ENCODE assay signal across 2 cellular contexts in the genomic region with DNA sequence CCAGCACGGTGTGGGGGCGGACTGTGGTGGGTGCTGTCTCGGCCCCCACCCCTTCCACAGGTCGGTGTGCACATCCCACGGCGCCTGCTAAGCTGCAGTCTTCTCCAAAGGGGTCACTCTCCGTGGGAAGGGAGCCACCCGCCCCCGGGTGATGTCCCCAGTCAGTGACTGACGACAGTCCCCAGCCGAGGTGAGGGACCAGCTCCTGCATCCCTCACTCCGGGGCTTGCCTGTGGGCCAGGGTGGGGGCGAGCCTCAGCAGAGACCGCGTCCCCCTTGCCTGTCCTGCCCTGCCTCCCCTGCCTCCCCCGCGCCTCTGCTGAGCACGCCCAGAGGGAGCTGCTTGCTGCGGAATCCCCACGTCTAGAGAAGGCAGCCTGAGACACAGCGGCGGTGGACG.
A peak's percentile ranks its signal among the peaks of the same experiment; 100 is the strongest.
TF ChIP-seq lines count a peak whose summit lies in the region.

No MANE protein-coding gene starts in this region.

TF ChIP-seq in GM23338, 12 proteins besides CTCF, POLR2A, EP300 and RAD21 (continued from another document):
- TF ChIP-seq, protein P1, sequence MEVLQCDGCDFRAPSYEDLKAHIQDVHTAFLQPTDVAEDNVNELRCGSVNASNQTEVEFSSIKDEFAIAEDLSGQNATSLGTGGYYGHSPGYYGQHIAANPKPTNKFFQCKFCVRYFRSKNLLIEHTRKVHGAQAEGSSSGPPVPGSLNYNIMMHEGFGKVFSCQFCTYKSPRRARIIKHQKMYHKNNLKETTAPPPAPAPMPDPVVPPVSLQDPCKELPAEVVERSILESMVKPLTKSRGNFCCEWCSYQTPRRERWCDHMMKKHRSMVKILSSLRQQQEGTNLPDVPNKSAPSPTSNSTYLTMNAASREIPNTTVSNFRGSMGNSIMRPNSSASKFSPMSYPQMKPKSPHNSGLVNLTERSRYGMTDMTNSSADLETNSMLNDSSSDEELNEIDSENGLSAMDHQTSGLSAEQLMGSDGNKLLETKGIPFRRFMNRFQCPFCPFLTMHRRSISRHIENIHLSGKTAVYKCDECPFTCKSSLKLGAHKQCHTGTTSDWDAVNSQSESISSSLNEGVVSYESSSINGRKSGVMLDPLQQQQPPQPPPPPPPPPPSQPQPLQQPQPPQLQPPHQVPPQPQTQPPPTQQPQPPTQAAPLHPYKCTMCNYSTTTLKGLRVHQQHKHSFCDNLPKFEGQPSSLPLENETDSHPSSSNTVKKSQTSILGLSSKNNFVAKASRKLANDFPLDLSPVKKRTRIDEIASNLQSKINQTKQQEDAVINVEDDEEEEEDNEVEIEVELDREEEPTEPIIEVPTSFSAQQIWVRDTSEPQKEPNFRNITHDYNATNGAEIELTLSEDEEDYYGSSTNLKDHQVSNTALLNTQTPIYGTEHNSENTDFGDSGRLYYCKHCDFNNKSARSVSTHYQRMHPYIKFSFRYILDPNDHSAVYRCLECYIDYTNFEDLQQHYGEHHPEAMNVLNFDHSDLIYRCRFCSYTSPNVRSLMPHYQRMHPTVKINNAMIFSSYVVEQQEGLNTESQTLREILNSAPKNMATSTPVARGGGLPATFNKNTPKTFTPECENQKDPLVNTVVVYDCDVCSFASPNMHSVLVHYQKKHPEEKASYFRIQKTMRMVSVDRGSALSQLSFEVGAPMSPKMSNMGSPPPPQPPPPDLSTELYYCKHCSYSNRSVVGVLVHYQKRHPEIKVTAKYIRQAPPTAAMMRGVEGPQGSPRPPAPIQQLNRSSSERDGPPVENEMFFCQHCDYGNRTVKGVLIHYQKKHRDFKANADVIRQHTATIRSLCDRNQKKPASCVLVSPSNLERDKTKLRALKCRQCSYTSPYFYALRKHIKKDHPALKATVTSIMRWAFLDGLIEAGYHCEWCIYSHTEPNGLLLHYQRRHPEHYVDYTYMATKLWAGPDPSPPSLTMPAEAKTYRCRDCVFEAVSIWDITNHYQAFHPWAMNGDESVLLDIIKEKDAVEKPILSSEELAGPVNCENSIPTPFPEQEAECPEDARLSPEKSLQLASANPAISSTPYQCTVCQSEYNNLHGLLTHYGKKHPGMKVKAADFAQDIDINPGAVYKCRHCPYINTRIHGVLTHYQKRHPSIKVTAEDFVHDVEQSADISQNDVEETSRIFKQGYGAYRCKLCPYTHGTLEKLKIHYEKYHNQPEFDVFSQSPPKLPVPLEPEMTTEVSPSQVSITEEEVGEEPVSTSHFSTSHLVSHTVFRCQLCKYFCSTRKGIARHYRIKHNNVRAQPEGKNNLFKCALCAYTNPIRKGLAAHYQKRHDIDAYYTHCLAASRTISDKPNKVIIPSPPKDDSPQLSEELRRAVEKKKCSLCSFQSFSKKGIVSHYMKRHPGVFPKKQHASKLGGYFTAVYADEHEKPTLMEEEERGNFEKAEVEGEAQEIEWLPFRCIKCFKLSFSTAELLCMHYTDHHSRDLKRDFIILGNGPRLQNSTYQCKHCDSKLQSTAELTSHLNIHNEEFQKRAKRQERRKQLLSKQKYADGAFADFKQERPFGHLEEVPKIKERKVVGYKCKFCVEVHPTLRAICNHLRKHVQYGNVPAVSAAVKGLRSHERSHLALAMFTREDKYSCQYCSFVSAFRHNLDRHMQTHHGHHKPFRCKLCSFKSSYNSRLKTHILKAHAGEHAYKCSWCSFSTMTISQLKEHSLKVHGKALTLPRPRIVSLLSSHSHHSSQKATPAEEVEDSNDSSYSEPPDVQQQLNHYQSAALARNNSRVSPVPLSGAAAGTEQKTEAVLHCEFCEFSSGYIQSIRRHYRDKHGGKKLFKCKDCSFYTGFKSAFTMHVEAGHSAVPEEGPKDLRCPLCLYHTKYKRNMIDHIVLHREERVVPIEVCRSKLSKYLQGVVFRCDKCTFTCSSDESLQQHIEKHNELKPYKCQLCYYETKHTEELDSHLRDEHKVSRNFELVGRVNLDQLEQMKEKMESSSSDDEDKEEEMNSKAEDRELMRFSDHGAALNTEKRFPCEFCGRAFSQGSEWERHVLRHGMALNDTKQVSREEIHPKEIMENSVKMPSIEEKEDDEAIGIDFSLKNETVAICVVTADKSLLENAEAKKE (CRISPR knock-in tag; IDR thresholded peaks at IDR 0.05) = no peak
- no peak for TF ChIP-seq EZH2 (IDR thresholded peaks at IDR 0.05; ENCODE audit: low read depth, unreplicated experiment)
- TF ChIP-seq ZNF331 (CRISPR knock-in tag; IDR thresholded peaks at IDR 0.05; ENCODE audit: low read depth) = no peak
- TF ChIP-seq POLR2AphosphoS5 (IDR thresholded peaks at IDR 0.05; ENCODE audit: low read depth) = no peak
- no peak for TF ChIP-seq ZNF114 (CRISPR knock-in tag; IDR thresholded peaks at IDR 0.05)
- TF ChIP-seq EZH2phosphoT487 (IDR thresholded peaks at IDR 0.05; ENCODE audit: unreplicated experiment) = no peak

TF ChIP-seq in HEK293, 187 proteins besides CTCF, POLR2A, EP300 and RAD21 (continued from another document):
- TF ChIP-seq, protein P2, sequence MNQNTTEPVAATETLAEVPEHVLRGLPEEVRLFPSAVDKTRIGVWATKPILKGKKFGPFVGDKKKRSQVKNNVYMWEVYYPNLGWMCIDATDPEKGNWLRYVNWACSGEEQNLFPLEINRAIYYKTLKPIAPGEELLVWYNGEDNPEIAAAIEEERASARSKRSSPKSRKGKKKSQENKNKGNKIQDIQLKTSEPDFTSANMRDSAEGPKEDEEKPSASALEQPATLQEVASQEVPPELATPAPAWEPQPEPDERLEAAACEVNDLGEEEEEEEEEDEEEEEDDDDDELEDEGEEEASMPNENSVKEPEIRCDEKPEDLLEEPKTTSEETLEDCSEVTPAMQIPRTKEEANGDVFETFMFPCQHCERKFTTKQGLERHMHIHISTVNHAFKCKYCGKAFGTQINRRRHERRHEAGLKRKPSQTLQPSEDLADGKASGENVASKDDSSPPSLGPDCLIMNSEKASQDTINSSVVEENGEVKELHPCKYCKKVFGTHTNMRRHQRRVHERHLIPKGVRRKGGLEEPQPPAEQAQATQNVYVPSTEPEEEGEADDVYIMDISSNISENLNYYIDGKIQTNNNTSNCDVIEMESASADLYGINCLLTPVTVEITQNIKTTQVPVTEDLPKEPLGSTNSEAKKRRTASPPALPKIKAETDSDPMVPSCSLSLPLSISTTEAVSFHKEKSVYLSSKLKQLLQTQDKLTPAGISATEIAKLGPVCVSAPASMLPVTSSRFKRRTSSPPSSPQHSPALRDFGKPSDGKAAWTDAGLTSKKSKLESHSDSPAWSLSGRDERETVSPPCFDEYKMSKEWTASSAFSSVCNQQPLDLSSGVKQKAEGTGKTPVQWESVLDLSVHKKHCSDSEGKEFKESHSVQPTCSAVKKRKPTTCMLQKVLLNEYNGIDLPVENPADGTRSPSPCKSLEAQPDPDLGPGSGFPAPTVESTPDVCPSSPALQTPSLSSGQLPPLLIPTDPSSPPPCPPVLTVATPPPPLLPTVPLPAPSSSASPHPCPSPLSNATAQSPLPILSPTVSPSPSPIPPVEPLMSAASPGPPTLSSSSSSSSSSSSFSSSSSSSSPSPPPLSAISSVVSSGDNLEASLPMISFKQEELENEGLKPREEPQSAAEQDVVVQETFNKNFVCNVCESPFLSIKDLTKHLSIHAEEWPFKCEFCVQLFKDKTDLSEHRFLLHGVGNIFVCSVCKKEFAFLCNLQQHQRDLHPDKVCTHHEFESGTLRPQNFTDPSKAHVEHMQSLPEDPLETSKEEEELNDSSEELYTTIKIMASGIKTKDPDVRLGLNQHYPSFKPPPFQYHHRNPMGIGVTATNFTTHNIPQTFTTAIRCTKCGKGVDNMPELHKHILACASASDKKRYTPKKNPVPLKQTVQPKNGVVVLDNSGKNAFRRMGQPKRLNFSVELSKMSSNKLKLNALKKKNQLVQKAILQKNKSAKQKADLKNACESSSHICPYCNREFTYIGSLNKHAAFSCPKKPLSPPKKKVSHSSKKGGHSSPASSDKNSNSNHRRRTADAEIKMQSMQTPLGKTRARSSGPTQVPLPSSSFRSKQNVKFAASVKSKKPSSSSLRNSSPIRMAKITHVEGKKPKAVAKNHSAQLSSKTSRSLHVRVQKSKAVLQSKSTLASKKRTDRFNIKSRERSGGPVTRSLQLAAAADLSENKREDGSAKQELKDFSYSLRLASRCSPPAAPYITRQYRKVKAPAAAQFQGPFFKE (tag by site-specific recombination; IDR thresholded peaks at IDR 0.05; ENCODE audit: borderline replicate concordance) = no peak
- TF ChIP-seq, protein P3, sequence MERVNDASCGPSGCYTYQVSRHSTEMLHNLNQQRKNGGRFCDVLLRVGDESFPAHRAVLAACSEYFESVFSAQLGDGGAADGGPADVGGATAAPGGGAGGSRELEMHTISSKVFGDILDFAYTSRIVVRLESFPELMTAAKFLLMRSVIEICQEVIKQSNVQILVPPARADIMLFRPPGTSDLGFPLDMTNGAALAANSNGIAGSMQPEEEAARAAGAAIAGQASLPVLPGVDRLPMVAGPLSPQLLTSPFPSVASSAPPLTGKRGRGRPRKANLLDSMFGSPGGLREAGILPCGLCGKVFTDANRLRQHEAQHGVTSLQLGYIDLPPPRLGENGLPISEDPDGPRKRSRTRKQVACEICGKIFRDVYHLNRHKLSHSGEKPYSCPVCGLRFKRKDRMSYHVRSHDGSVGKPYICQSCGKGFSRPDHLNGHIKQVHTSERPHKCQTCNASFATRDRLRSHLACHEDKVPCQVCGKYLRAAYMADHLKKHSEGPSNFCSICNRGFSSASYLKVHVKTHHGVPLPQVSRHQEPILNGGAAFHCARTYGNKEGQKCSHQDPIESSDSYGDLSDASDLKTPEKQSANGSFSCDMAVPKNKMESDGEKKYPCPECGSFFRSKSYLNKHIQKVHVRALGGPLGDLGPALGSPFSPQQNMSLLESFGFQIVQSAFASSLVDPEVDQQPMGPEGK (tag by site-specific recombination; IDR thresholded peaks at IDR 0.05) = no peak
- TF ChIP-seq ZNF785 (tag by site-specific recombination; IDR thresholded peaks at IDR 0.05) = no peak
- TF ChIP-seq EGR2 (tag by site-specific recombination; IDR thresholded peaks at IDR 0.05; ENCODE audit: low read depth) = peak; percentile 97
